Comparison of ENCODE assay signal across 13 cellular contexts in the genomic region with DNA sequence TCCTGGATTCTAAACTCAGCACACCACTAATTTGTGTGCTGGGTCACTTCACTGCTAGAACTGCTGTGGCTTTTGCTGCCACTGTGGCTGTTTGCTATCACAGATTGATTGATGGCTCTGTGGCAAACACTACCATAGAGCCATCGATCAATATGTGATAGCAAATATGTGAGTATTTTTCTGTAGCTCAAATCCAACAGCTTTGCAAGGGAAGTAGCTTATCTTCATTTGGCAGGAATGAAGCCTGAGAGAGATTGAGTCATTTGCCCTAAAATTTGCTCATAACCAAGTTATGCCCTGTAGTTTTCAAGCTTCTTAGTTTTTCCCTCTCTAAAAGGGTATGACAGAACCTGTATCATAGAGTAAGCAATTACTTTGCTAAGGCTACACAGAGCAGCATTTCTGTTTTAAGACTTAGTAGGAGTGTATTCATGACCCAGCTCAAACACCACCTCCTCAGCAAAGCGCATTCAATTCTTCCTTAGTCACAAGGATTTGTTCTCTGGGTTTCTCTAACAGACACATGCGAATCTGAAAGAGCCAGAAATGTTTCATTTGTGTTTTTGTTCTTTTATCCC. TPM values are rescaled to one million over a fixed set of nuclear protein-coding genes. Genes with fewer than 3 reads are reported as not detected.
DNase-seq lines count a peak whose midpoint lies in the region; ATAC-seq and TF ChIP-seq lines count a peak whose summit lies in the region.
"Had no signal": no experiment of that assay in that cellular context is flagged by ENCODE, and none has a peak within 500 bp of the region (broad histone marks: within the 10 kb centered on the region; RNA-seq: fewer than 3 reads in every experiment).

No MANE protein-coding gene starts in this region.

- H3K9ac ChIP-seq in HUES48 (ENCODE audit: low read depth, low read length) = no peak overlapping the region
- H3K9ac ChIP-seq: BLaER1 treated with 17β-estradiol and CSF1 and Interleukin-3, amounts not matched to agents 10 nM and 100 nM had no signal

- WGBS in right lobe of liver (ENCODE audit: insufficient coverage, low coverage, low lambda C conversion rate, missing lambda C conversion rate) = 56% methylated on average over 3 of the region's 3 CpGs

- in situ Hi-C loops in astrocyte of the spinal cord (cut with HindIII; ENCODE audit: low sequenced_read_pairs) = no loop called here

- peaks cover 4% of the 10 kb centered on the region for H3K9me3 ChIP-seq in HUES48 (ENCODE audit: control insufficient read depth, insufficient read depth, low read length)
- no peaks in the 10 kb centered on the region for H3K9me3 ChIP-seq in right lobe of liver

- H3K36me3 ChIP-seq in HUES48 (ENCODE audit: control insufficient read depth, insufficient read depth, low read length) (peaks cover 40% of the 10 kb centered on the region), right lobe of liver (peaks cover 0 to 5% (median 0%) of the 10 kb centered on the region in 4 donors)

- H3K27ac ChIP-seq in HUES48 (ENCODE audit: low read depth, low read length) = peak overlapping the region; percentile 29
- no peak overlapping the region for H3K27ac ChIP-seq in right lobe of liver
- H3K27ac ChIP-seq: epithelial cell of prostate, RWPE1 had no signal

- no peak overlapping the region for H3K4me3 ChIP-seq in HUES48 (ENCODE audit: low read depth, low read length)
- no peak overlapping the region for H3K4me3 ChIP-seq in astrocyte of the spinal cord (ENCODE audit: low read depth, low read length)
- no peak overlapping the region for H3K4me3 ChIP-seq in right lobe of liver
- H3K4me3 ChIP-seq: BLaER1 treated with 17β-estradiol and CSF1 and Interleukin-3, amounts not matched to agents 10 nM and 100 nM had no signal

- TF ChIP-seq CTCF in astrocyte of the spinal cord (IDR thresholded peaks at IDR 0.05; ENCODE audit: low read depth, low read length) = no peak
- no peak for TF ChIP-seq CTCF in right lobe of liver (IDR thresholded peaks at IDR 0.05)
- no peak for TF ChIP-seq CTCF in GM10248 (IDR thresholded peaks at IDR 0.05; ENCODE audit: control extremely low read depth, extremely low read depth, low read depth, missing control alignments)

- ATAC-seq in right lobe of liver (peak; percentile 65 to 82 (median 70)), GM19324 (IDR thresholded peaks at IDR 0.05; ENCODE audit: low FRiP score, unreplicated experiment) (no peak)

- no peak for TF ChIP-seq POLR2A in right lobe of liver (IDR thresholded peaks at IDR 0.05)

- no peaks in the 10 kb centered on the region for H3K27me3 ChIP-seq in HUES48 (ENCODE audit: control insufficient read depth, insufficient read depth, low read length)
- H3K27me3 ChIP-seq in right lobe of liver = no peaks in the 10 kb centered on the region
- H3K27me3 ChIP-seq: BLaER1 treated with 17β-estradiol and CSF1 and Interleukin-3, amounts not matched to agents 10 nM and 100 nM had no signal

- CTCF ChIA-PET in GM10248 (lab: Yijun Ruan, JAX) = interaction anchor here (1.5 to 2.5 kb wide), 2 partner anchors 10 to 14 kb away, joined by 5 to 11 read pairs; no protein-coding TSS in a partner anchor

- intact Hi-C loops in right lobe of liver (cut with DNase I) = no loop called here

- H3K4me1 ChIP-seq in HUES48 (ENCODE audit: control insufficient read depth, insufficient read depth, low read length) = peaks cover 32% of the 10 kb centered on the region
- peaks cover 0 to 20% (median 8%) of the 10 kb centered on the region in 4 donors for H3K4me1 ChIP-seq in right lobe of liver

- DNase-seq in AG08395 (ENCODE audit: low spot score) = peak; percentile 62
- DNase-seq in astrocyte of the spinal cord (ENCODE audit: low read depth, low spot score) = peak; percentile 74
- DNase-seq in right lobe of liver = no peak
- no peak for DNase-seq in midbrain (lab: John Stamatoyannopoulos, UW)
- DNase-seq in iPS-NIHi7 (ENCODE audit: extremely low spot score) = no peak
- DNase-seq in GM10248 (ENCODE audit: extremely low spot score) = no peak
- DNase-seq: activated CD4-positive, alpha-beta T cell treated with anti-CD3 and anti-CD28 coated beads for 4 hours; NCI-H1105 had no signal

- POLR2A ChIA-PET in GM10248 (lab: Yijun Ruan, JAX) = no interaction called here

RNA-seq across cellular contexts. Expression of gene MINPP1, which starts 43.1 kb away (rescaled TPM):
- 10 to 100 TPM; 14.4 to 28.2 (median 25.0) TPM for total RNA-seq in right lobe of liver

Comparison
In these comparisons a context has a peak if more than half of its experiments do, and no peak if none do; other contexts are left out.
1. DNase-seq: peak in AG08395 (single experiment) and astrocyte of the spinal cord (single experiment); none in right lobe of liver (0 of 3), midbrain (single experiment), iPS-NIHi7 (single experiment) and GM10248 (single experiment).